18 cellular contexts compared by ENCODE assay signal in the genomic region with DNA sequence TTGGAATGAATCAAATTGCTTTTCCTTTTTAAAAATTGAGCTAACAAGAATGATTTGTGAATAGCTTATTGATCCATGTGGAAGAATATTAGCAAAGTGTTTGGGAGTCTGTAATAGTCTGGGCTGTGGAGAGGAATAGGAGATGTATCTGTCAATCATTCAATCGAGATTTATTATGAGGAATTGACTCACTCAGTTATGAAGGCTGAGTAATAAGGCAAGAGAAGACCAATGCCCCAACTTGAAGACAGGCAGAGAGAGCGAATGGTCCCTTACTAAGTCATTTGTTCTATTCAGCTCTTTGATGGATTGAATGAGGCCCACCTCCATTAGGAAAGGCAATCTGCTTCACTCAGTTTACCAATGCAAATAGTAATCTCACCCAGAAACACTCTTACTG.
"Had no signal": no experiment of that assay in that cellular context is flagged by ENCODE, and none has a peak within 500 bp of the region (broad histone marks: within the 10 kb centered on the region; RNA-seq: fewer than 3 reads in every experiment).

No MANE protein-coding gene starts in this region.

- H3K4me3 Mint-ChIP-seq: activated CD8-positive, alpha-beta T cell treated with anti-CD3 and anti-CD28 coated beads for 36 hours; brain had no signal

- ATAC-seq: activated CD4-positive, CD25-positive, alpha-beta regulatory T cell treated with anti-CD3 and anti-CD28 coated beads, Interleukin-2, amount 50 U/mL, for 24 hours; activated CD8-positive, alpha-beta T cell treated with anti-CD3 and anti-CD28 coated beads for 36 hours; Right ventricle myocardium inferior had no signal

- H3K9me3 Mint-ChIP-seq: activated CD8-positive, alpha-beta T cell treated with anti-CD3 and anti-CD28 coated beads for 36 hours had no signal

- H3K27ac Mint-ChIP-seq: activated CD8-positive, alpha-beta T cell treated with anti-CD3 and anti-CD28 coated beads for 36 hours; brain had no signal

- H3K4me3 ChIP-seq: ascending aorta had no signal

- H3K9ac ChIP-seq: SK-N-SH had no signal

- H3K36me3 ChIP-seq: ascending aorta had no signal

- H3K27me3 Mint-ChIP-seq: activated CD8-positive, alpha-beta T cell treated with anti-CD3 and anti-CD28 coated beads for 36 hours; brain had no signal

- DNase-seq: activated CD4-positive, alpha-beta T cell treated with anti-CD3 and anti-CD28 coated beads for 4 hours; activated CD8-positive, alpha-beta memory T cell treated with anti-CD3 and anti-CD28 coated beads, Interleukin-2, amount 50 U/mL, for 4 hours; activated CD8-positive, alpha-beta T cell treated with anti-CD3 and anti-CD28 coated beads for 36 hours; activated naive CD4-positive, alpha-beta T cell treated with anti-CD3 and anti-CD28 coated beads, Interleukin-2, amount 50 U/mL, for 16 hours; Kasumi-1; KBM-7; NCI-H1048; NCI-H146; NCI-H187 treated with DMSO at 0.1 percent for 48 hours; NCI-H2081 treated with DMSO at 0.1 percent for 48 hours; NCI-H446; NCI-H524; SK-N-SH; SW 1271 had no signal

- H3K36me3 Mint-ChIP-seq: brain had no signal

- H3K27me3 ChIP-seq: ascending aorta had no signal

- H3K4me2 ChIP-seq: SK-N-SH had no signal

- H3K27ac ChIP-seq: ascending aorta had no signal

- H3K9me3 ChIP-seq: ascending aorta, SK-N-SH had no signal
